In genomic region chr7:37812231-37812630, GRCh38 we compare ENCODE assay signal across 10 cellular contexts. TPM values are rescaled to one million over a fixed set of nuclear protein-coding genes. Genes with fewer than 3 reads are reported as not detected.
"Had no signal": no experiment of that assay in that cellular context is flagged by ENCODE, and none has a peak within 500 bp of the region (broad histone marks: within the 10 kb centered on the region; RNA-seq: fewer than 3 reads in every experiment).

No MANE protein-coding gene starts in this region.

RNA-seq across cellular contexts. Expression of gene NME8, which starts 36.2 kb away (rescaled TPM):
- total RNA-seq: activated CD4-positive, alpha-beta memory T cell treated with anti-CD3 and anti-CD28 coated beads, Interleukin-2, amount 10 ng/mL, durations not matched to agents 7 days and 5 days; activated CD4-positive, alpha-beta T cell treated with anti-CD3 and anti-CD28 coated beads for 36 hours; activated CD4-positive, alpha-beta T cell treated with anti-CD3 and anti-CD28 coated beads, Interleukin-2, amount 10 ng/mL, durations not matched to agents 7 days and 5 days; activated CD8-positive, alpha-beta memory T cell treated with anti-CD3 and anti-CD28 coated beads, Interleukin-2, amount 10 ng/mL, durations not matched to agents 7 days and 5 days; activated CD8-positive, alpha-beta T cell treated with anti-CD3 and anti-CD28 coated beads, Interleukin-2, amount 10 ng/mL, durations not matched to agents 7 days and 5 days; activated naive CD8-positive, alpha-beta T cell treated with anti-CD3 and anti-CD28 coated beads, Interleukin-2, amount 10 ng/mL, durations not matched to agents 7 days and 5 days; activated T-helper 2 cell treated with anti-CD3 and anti-CD28 coated beads, Interferon-gamma antibody, Interleukin-2, Interleukin-4, amounts not matched to agents 10 μg/mL and 5 μg/mL and 100 μg/mL, durations not matched to agents 14 hours and 24 hours and 36 hours; bronchial epithelial cell; chondrocyte had no signal
- polyA plus RNA-seq: cardiac muscle cell had no signal
